Comparison of ENCODE assay signal across 10 cellular contexts in the genomic region with DNA sequence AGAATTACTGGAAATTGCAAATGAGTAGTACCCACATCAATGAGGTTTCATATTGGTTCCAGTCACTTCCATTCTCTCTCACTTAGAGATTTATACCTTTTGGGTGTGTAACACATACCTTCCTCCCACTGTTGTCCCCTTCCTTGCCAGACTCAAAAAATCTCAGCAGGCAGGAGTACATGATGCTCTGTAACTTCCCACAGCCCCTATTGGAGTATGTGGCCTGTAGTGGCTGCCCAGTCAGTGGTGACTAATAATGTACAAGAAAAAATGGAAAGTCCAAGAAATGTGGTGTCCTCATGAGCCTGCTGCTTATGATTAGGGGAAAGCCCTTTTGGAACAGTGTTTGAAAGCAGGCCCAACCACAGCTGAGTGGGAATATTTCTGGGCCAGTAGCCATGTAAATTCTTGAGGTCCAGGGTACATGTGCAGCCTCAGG.
A peak's percentile ranks its signal among the peaks of the same experiment; 100 is the strongest.
DNase-seq lines count a peak whose midpoint lies in the region; ATAC-seq, FAIRE-seq and TF ChIP-seq lines count a peak whose summit lies in the region.
"Had no signal": no experiment of that assay in that cellular context is flagged by ENCODE, and none has a peak within 500 bp of the region (broad histone marks: within the 10 kb centered on the region; RNA-seq: fewer than 3 reads in every experiment).

No MANE protein-coding gene starts in this region.

- RAD21 ChIA-PET in GM12878 (lab: Charles Lee; ENCODE audit: unreplicated experiment), result no interaction called here

- DNase-seq in AG10803 (ENCODE audit: low read depth) (peak; percentile 97), HCEC 1CT (peak; percentile 97), GM12878 (ENCODE audit: low read depth, low spot score) (no peak), mucosa of gallbladder (ENCODE audit: low spot score) (peak; percentile 29), posterior vena cava (ENCODE audit: low spot score) (no peak), NCI-H446 treated with DMSO at 0.1 percent for 48 hours (lab: John Stamatoyannopoulos, UW) (no peak), tibial artery (no peak), NCI-H524 treated with DMSO at 0.1 percent for 48 hours (lab: John Stamatoyannopoulos, UW) (no peak)
- DNase-seq: GDM1 had no signal

- peak overlapping the region; percentile 2; the same call in 1 of the 2 replicates for H3K4me2 ChIP-seq in GM12878 (ENCODE audit: control insufficient read depth, insufficient read depth)

- no peaks in the 10 kb centered on the region for H3K27me3 ChIP-seq in GM12878 (replicated peaks in 1 of 2; ENCODE audit: control insufficient read depth in 2 of 2, insufficient read depth in 2 of 2, low read length in 1 of 2)
- no peaks in the 10 kb centered on the region for H3K27me3 ChIP-seq in tibial artery

- H4K20me1 ChIP-seq in GM12878 (ENCODE audit: control insufficient read depth, insufficient read depth), result peaks cover 3% of the 10 kb centered on the region; the same call in 1 of the 2 replicates

- H3K9me3 ChIP-seq in GM12878 (replicated peaks; ENCODE audit: control insufficient read depth, insufficient read depth, low read length) (no peaks in the 10 kb centered on the region), tibial artery (no peaks in the 10 kb centered on the region)

- H3K9ac ChIP-seq in GM12878 (ENCODE audit: control insufficient read depth, insufficient read depth, low read length), result no peak overlapping the region

- SMC1A ChIA-PET in GM12878 (lab: Charles Lee; ENCODE audit: uncharacterized antibody, unreplicated experiment), result no interaction called here

- TF ChIP-seq CTCF in AG10803 (conservative IDR thresholded peaks at IDR 0.05; ENCODE audit: low read length) (0 out of 2 replicates have a peak, but pooled peaks have one; percentile 5), GM12878 (IDR thresholded peaks at IDR 0.05 in 2 of 3, conservative IDR thresholded peaks at IDR 0.05 in 1 of 3; ENCODE audit: control insufficient read depth in 2 of 3, extremely low read depth in 1 of 3, insufficient read depth in 1 of 3, low read depth in 3 of 3, low read length in 3 of 3) (no peak), tibial artery (IDR thresholded peaks at IDR 0.05) (no peak)

- no TSS peak for BruUV-seq in GM12878 (replicated peaks; lab: Mats Ljungman, UMichigan)

- TF ChIP-seq POLR2A in GM12878 (IDR thresholded peaks at IDR 0.05; ENCODE audit: low read depth, low read length), result no peak

- no peak overlapping the region for H2AFZ ChIP-seq in GM12878 (ENCODE audit: control insufficient read depth, low read depth, low read length)

- TF ChIP-seq RAD21 in GM12878 (IDR thresholded peaks at IDR 0.05; ENCODE audit: insufficient read depth, low read depth, low read length), result no peak

- CTCF ChIA-PET in GM12878 (lab: Yijun Ruan, JAX), result no interaction called here

- no peak overlapping the region for H3K4me3 ChIP-seq in AG10803 (ENCODE audit: low read length)
- no peak overlapping the region for H3K4me3 ChIP-seq in GM12878
- H3K4me3 ChIP-seq in tibial artery, result no peak overlapping the region

- in situ Hi-C loops in GM12878 (cut with MboI), result no loop called here

- POLR2A ChIA-PET in GM12878 (lab: Charles Lee), result no interaction called here

- FAIRE-seq in GM12878 (lab: Jason Lieb, UNC), result no peak
- FAIRE-seq: frontal cortex had no signal

- H3K27ac ChIP-seq in GM12878 (ENCODE audit: control insufficient read depth, insufficient read depth) (no peak overlapping the region), tibial artery (no peak overlapping the region)

- peak; percentile 71 for ATAC-seq in GM12878

- no peak for TF ChIP-seq EP300 in GM12878 (IDR thresholded peaks at IDR 0.05; ENCODE audit: borderline replicate concordance in 1 of 2, control insufficient read depth in 1 of 2, low read depth in 2 of 2, low read length in 2 of 2)

- peaks cover 1% of the 10 kb centered on the region for H3K79me2 ChIP-seq in GM12878 (ENCODE audit: control insufficient read depth, insufficient read depth, low read length)

- intact Hi-C loops in GM12878 (cut with micrococcal nuclease; ENCODE audit: unreplicated experiment), result no loop called here
- intact Hi-C loops in posterior vena cava (cut with DNase I), result no loop called here
- intact Hi-C loops in tibial artery (cut with DNase I; ENCODE audit: low total_unique reads), result no loop called here

- H3K36me3 ChIP-seq in GM12878 (ENCODE audit: control insufficient read depth in 2 of 2, insufficient read depth in 2 of 2, low read length in 1 of 2), result peaks cover 0 to 5% of the 10 kb centered on the region in 2 experiments
- H3K36me3 ChIP-seq in tibial artery, result no peaks in the 10 kb centered on the region

- no peaks in the 10 kb centered on the region for H3K4me1 ChIP-seq in GM12878 (ENCODE audit: control insufficient read depth, insufficient read depth, low read length)
- peaks cover 0 to 10% (median 2%) of the 10 kb centered on the region in 4 donors for H3K4me1 ChIP-seq in tibial artery

TF ChIP-seq in GM12878, 131 proteins besides CTCF, POLR2A, EP300 and RAD21 (continues in another document):
- TF ChIP-seq, protein P1, sequence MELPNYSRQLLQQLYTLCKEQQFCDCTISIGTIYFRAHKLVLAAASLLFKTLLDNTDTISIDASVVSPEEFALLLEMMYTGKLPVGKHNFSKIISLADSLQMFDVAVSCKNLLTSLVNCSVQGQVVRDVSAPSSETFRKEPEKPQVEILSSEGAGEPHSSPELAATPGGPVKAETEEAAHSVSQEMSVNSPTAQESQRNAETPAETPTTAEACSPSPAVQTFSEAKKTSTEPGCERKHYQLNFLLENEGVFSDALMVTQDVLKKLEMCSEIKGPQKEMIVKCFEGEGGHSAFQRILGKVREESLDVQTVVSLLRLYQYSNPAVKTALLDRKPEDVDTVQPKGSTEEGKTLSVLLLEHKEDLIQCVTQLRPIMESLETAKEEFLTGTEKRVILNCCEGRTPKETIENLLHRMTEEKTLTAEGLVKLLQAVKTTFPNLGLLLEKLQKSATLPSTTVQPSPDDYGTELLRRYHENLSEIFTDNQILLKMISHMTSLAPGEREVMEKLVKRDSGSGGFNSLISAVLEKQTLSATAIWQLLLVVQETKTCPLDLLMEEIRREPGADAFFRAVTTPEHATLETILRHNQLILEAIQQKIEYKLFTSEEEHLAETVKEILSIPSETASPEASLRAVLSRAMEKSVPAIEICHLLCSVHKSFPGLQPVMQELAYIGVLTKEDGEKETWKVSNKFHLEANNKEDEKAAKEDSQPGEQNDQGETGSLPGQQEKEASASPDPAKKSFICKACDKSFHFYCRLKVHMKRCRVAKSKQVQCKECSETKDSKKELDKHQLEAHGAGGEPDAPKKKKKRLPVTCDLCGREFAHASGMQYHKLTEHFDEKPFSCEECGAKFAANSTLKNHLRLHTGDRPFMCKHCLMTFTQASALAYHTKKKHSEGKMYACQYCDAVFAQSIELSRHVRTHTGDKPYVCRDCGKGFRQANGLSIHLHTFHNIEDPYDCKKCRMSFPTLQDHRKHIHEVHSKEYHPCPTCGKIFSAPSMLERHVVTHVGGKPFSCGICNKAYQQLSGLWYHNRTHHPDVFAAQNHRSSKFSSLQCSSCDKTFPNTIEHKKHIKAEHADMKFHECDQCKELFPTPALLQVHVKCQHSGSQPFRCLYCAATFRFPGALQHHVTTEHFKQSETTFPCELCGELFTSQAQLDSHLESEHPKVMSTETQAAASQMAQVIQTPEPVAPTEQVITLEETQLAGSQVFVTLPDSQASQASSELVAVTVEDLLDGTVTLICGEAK (IDR thresholded peaks at IDR 0.05; ENCODE audit: borderline replicate concordance), result no peak
- TF ChIP-seq, protein P2, sequence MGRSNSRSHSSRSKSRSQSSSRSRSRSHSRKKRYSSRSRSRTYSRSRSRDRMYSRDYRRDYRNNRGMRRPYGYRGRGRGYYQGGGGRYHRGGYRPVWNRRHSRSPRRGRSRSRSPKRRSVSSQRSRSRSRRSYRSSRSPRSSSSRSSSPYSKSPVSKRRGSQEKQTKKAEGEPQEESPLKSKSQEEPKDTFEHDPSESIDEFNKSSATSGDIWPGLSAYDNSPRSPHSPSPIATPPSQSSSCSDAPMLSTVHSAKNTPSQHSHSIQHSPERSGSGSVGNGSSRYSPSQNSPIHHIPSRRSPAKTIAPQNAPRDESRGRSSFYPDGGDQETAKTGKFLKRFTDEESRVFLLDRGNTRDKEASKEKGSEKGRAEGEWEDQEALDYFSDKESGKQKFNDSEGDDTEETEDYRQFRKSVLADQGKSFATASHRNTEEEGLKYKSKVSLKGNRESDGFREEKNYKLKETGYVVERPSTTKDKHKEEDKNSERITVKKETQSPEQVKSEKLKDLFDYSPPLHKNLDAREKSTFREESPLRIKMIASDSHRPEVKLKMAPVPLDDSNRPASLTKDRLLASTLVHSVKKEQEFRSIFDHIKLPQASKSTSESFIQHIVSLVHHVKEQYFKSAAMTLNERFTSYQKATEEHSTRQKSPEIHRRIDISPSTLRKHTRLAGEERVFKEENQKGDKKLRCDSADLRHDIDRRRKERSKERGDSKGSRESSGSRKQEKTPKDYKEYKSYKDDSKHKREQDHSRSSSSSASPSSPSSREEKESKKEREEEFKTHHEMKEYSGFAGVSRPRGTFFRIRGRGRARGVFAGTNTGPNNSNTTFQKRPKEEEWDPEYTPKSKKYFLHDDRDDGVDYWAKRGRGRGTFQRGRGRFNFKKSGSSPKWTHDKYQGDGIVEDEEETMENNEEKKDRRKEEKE (IDR thresholded peaks at IDR 0.05), result no peak
- TF ChIP-seq SP1 (IDR thresholded peaks at IDR 0.05; ENCODE audit: low read depth, low read length) (no peak), POLR2AphosphoS2 (IDR thresholded peaks at IDR 0.05; ENCODE audit: low read depth, low read length) (no peak), TCF7 (IDR thresholded peaks at IDR 0.05; ENCODE audit: borderline replicate concordance) (peak; percentile 75; the same call in 1 of the 2 replicates), PML (IDR thresholded peaks at IDR 0.05; ENCODE audit: low read length) (no peak), SUPT20H (IDR thresholded peaks at IDR 0.05; ENCODE audit: borderline replicate concordance, control insufficient read depth, low read depth, low read length) (no peak), STAT1 (conservative IDR thresholded peaks at IDR 0.05) (no peak), NR2C2 (IDR thresholded peaks at IDR 0.05; ENCODE audit: borderline replicate concordance, control insufficient read depth, insufficient read length, low read depth) (no peak)
- TF ChIP-seq, protein P3, sequence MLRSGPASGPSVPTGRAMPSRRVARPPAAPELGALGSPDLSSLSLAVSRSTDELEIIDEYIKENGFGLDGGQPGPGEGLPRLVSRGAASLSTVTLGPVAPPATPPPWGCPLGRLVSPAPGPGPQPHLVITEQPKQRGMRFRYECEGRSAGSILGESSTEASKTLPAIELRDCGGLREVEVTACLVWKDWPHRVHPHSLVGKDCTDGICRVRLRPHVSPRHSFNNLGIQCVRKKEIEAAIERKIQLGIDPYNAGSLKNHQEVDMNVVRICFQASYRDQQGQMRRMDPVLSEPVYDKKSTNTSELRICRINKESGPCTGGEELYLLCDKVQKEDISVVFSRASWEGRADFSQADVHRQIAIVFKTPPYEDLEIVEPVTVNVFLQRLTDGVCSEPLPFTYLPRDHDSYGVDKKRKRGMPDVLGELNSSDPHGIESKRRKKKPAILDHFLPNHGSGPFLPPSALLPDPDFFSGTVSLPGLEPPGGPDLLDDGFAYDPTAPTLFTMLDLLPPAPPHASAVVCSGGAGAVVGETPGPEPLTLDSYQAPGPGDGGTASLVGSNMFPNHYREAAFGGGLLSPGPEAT (IDR thresholded peaks at IDR 0.05; ENCODE audit: low read depth), result no peak

Comparison
In these comparisons a context has a peak if more than half of its experiments do, and no peak if none do; other contexts are left out.
1. DNase-seq: peak in AG10803 (single experiment), HCEC 1CT (single experiment) and mucosa of gallbladder (single experiment); none in GM12878 (single experiment), posterior vena cava (single experiment), NCI-H446 treated with DMSO at 0.1 percent for 48 hours (single experiment), tibial artery (0 of 2) and NCI-H524 treated with DMSO at 0.1 percent for 48 hours (single experiment).